In the genomic region with DNA sequence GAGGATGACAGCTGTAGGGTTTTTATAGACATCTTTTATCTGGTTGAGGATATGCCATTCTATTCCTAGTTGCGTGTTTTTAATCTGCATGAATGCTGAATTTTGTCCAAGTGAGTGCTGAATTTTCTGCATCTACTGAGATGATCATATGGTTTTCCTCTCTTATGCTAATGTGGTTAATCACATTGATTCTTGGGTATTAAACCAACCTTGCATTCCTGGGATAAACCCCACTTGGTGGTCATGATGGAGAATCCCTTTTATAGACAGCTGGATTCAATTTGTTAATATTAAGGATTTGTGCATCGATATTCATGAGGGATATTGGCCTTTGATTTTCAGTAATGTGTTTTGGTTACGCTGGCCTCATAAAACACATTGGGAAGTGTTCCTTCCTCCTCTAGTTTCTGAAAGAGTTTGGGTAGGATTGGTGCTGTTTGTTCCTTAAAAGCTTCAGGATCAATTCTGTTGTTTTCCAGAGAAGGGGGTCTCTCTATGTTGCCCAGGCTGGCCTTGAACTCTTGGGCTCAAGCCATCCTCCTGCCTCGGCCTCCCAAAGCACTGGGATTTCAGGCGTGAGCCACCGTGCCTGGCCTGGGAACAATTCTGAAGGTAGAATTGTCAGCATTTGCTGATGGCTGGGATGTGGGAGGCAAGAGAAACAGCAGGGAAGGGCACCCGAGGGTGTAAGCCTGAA, we compare ENCODE assay signal across 20 cellular contexts. TPM values are rescaled to one million over a fixed set of nuclear protein-coding genes. Genes with fewer than 3 reads are reported as not detected.
DNase-seq lines count a peak whose midpoint lies in the region; ATAC-seq and TF ChIP-seq lines count a peak whose summit lies in the region.
"Had no signal": no experiment of that assay in that cellular context is flagged by ENCODE, and none has a peak within 500 bp of the region (broad histone marks: within the 10 kb centered on the region; RNA-seq: fewer than 3 reads in every experiment).

No MANE protein-coding gene starts in this region.

- H3K27me3 Mint-ChIP-seq in IgD-negative memory B cell, result peaks cover 6% of the 10 kb centered on the region
- peaks cover 7 to 13% of the 10 kb centered on the region in 2 donors for H3K27me3 Mint-ChIP-seq in stimulated activated naive B cell treated with anti-CD40 and anti-IgM and Interleukin-4, amounts not matched to agents 10 μg/mL and 1 μg/mL and 100 μg/mL, for 72 hours
- H3K27me3 Mint-ChIP-seq in naive thymus-derived CD8-positive, alpha-beta T cell, result peaks cover 7 to 34% (median 18%) of the 10 kb centered on the region in 5 donors

- in situ Hi-C loops in gastrocnemius medialis (cut with MboI; ENCODE audit: low sequenced_read_pairs in 4 of 4), result no loop called here

- peak overlapping the region; percentile 90 to 92 (median 91) for H3K27ac Mint-ChIP-seq in IgD-negative memory B cell
- H3K27ac Mint-ChIP-seq in stimulated activated naive B cell treated with anti-CD40 and anti-IgM and Interleukin-4, amounts not matched to agents 10 μg/mL and 1 μg/mL and 100 μg/mL, for 72 hours, result peak overlapping the region; percentile 68
- peak overlapping the region in 1 of 10 donors; percentile 6 for H3K27ac Mint-ChIP-seq in naive thymus-derived CD8-positive, alpha-beta T cell
- H3K27ac Mint-ChIP-seq: endodermal cell; mesothelial cell of epicardium; nephron; T-helper 1 cell treated with Interleukin-12 subunit alpha and Interleukin-12 subunit beta and Interleukin-4 antibody, amounts not matched to agents 30 μg/mL and 1 μg/mL, for 36 hours had no signal

- peak overlapping the region in 3 of 4 donors; percentile 36 to 89 (median 89) for H3K4me3 Mint-ChIP-seq in IgD-negative memory B cell
- peak overlapping the region; percentile 20 to 30 for H3K4me3 Mint-ChIP-seq in stimulated activated naive B cell treated with anti-CD40 and anti-IgM and Interleukin-4, amounts not matched to agents 10 μg/mL and 1 μg/mL and 100 μg/mL, for 72 hours
- no peak overlapping the region for H3K4me3 Mint-ChIP-seq in naive thymus-derived CD8-positive, alpha-beta T cell
- H3K4me3 Mint-ChIP-seq: endodermal cell; mesothelial cell of epicardium; T-helper 1 cell treated with Interleukin-12 subunit alpha and Interleukin-12 subunit beta and Interleukin-4 antibody, amounts not matched to agents 30 μg/mL and 1 μg/mL, for 36 hours had no signal

- H3K4me1 ChIP-seq in lower lobe of right lung (peaks cover 11% of the 10 kb centered on the region), gastrocnemius medialis (no peaks in the 10 kb centered on the region)
- H3K4me1 ChIP-seq: Caco-2, psoas muscle had no signal

- no peaks in the 10 kb centered on the region for H3K36me3 Mint-ChIP-seq in IgD-negative memory B cell
- H3K36me3 Mint-ChIP-seq in stimulated activated naive B cell treated with anti-CD40 and anti-IgM and Interleukin-4, amounts not matched to agents 10 μg/mL and 1 μg/mL and 100 μg/mL, for 72 hours, result peaks cover 0 to 5% of the 10 kb centered on the region in 2 donors
- H3K36me3 Mint-ChIP-seq in naive thymus-derived CD8-positive, alpha-beta T cell, result peaks cover 6 to 8% (median 8%) of the 10 kb centered on the region in 3 donors
- H3K36me3 Mint-ChIP-seq: mesothelial cell of epicardium had no signal

- peaks cover 5 to 9% (median 7%) of the 10 kb centered on the region in 3 donors for H3K9me3 Mint-ChIP-seq in IgD-negative memory B cell
- peaks cover 7 to 9% of the 10 kb centered on the region in 2 donors for H3K9me3 Mint-ChIP-seq in stimulated activated naive B cell treated with anti-CD40 and anti-IgM and Interleukin-4, amounts not matched to agents 10 μg/mL and 1 μg/mL and 100 μg/mL, for 72 hours
- peaks cover 4 to 27% (median 9%) of the 10 kb centered on the region in 9 donors for H3K9me3 Mint-ChIP-seq in naive thymus-derived CD8-positive, alpha-beta T cell

- TF ChIP-seq CTCF in lower lobe of right lung (IDR thresholded peaks at IDR 0.05) (no peak), gastrocnemius medialis (IDR thresholded peaks at IDR 0.05 in 4 of 5, conservative IDR thresholded peaks at IDR 0.05 in 1 of 5) (no peak)

- no peak for TF ChIP-seq POLR2A in gastrocnemius medialis (IDR thresholded peaks at IDR 0.05)

- H3K27ac ChIP-seq in lower lobe of right lung, result peak overlapping the region; percentile 46
- no peak overlapping the region for H3K27ac ChIP-seq in gastrocnemius medialis
- H3K27ac ChIP-seq: psoas muscle, SJCRH30, upper lobe of left lung, VCaP had no signal

- H3K27me3 ChIP-seq in lower lobe of right lung (ENCODE audit: low read depth) (peaks cover 35% of the 10 kb centered on the region), gastrocnemius medialis (peaks cover 7 to 14% (median 8%) of the 10 kb centered on the region in 3 donors)
- H3K27me3 ChIP-seq: SJCRH30 had no signal

- ATAC-seq in lower lobe of right lung, result no peak
- no peak for ATAC-seq in stimulated activated naive B cell treated with anti-CD40 and anti-IgM and Interleukin-4, amounts not matched to agents 10 μg/mL and 1 μg/mL and 100 μg/mL, for 72 hours (replicated peaks)
- ATAC-seq in naive thymus-derived CD8-positive, alpha-beta T cell, result no peak
- ATAC-seq in gastrocnemius medialis, result no peak

- H3K4me3 ChIP-seq in lower lobe of right lung, result no peak overlapping the region
- no peak overlapping the region for H3K4me3 ChIP-seq in gastrocnemius medialis
- H3K4me3 ChIP-seq: psoas muscle, upper lobe of left lung had no signal

- POLR2A ChIA-PET in naive thymus-derived CD8-positive, alpha-beta T cell (lab: Charles Lee), result interaction anchor here (0.7 to 3.4 kb wide), 9 partner anchors 7 to 161 kb away, joined by 3 to 12 read pairs (median 4); a partner anchor contains a TSS

- no peaks in the 10 kb centered on the region for H3K36me3 ChIP-seq in lower lobe of right lung
- H3K36me3 ChIP-seq in gastrocnemius medialis, result no peaks in the 10 kb centered on the region
- H3K36me3 ChIP-seq: SJCRH30, upper lobe of left lung had no signal

- DNase-seq in lower lobe of right lung (no peak), gastrocnemius medialis (no peak)
- DNase-seq in stimulated activated naive B cell treated with anti-CD40 and anti-IgM and Interleukin-4, amounts not matched to agents 10 μg/mL and 1 μg/mL and 100 μg/mL, for 72 hours, result no peak
- DNase-seq in naive thymus-derived CD8-positive, alpha-beta T cell, result no peak
- DNase-seq: activated CD8-positive, alpha-beta memory T cell treated with anti-CD3 and anti-CD28 coated beads, Interleukin-2, amount 50 U/mL, for 48 hours; NCI-H1694 treated with DMSO at 0.1 percent for 48 hours; stimulated activated CD4-positive, alpha-beta T cell treated with anti-CD3 and anti-CD28 coated beads, Interleukin-4, amount 100 ng/mL, for 4 hours had no signal

- peaks cover 12 to 29% (median 26%) of the 10 kb centered on the region in 3 donors for H3K4me1 Mint-ChIP-seq in IgD-negative memory B cell
- peaks cover 34 to 49% of the 10 kb centered on the region in 2 donors for H3K4me1 Mint-ChIP-seq in stimulated activated naive B cell treated with anti-CD40 and anti-IgM and Interleukin-4, amounts not matched to agents 10 μg/mL and 1 μg/mL and 100 μg/mL, for 72 hours
- H3K4me1 Mint-ChIP-seq in naive thymus-derived CD8-positive, alpha-beta T cell, result peaks cover 2 to 23% (median 4%) of the 10 kb centered on the region in 4 donors
- H3K4me1 Mint-ChIP-seq: brain, mesothelial cell of epicardium, nephron had no signal

- H3K9me3 ChIP-seq in lower lobe of right lung (no peaks in the 10 kb centered on the region), gastrocnemius medialis (no peaks in the 10 kb centered on the region)
- H3K9me3 ChIP-seq: Caco-2, SJCRH30 had no signal

- intact Hi-C loops in lower lobe of right lung (cut with DNase I), result no loop called here
- intact Hi-C loops in gastrocnemius medialis (cut with DNase I; ENCODE audit: low total_unique reads), result loop anchor here (5.0 kb wide), 1 partner anchor 38 kb away; no protein-coding TSS in a partner anchor

RNA-seq across cellular contexts. Expression of a gene that starts 7.3 kb away (rescaled TPM):
- 14.7 TPM for polyA plus RNA-seq in IgD-negative memory B cell
- total RNA-seq in lower lobe of right lung (not detected), gastrocnemius medialis (not detected)
- 1 to 10 TPM; 1.1 to 1.4 TPM for total RNA-seq in naive thymus-derived CD8-positive, alpha-beta T cell
- 1 to 10 TPM; 2.7 to 9.2 (median 5.1) TPM for polyA plus RNA-seq in naive thymus-derived CD8-positive, alpha-beta T cell
- total RNA-seq: fibroblast of lung, left cardiac atrium, psoas muscle, SJCRH30 had no signal
- polyA plus RNA-seq: fibroblast of lung had no signal

RNA-seq across cellular contexts. Expression of a gene that starts 13.1 kb away (rescaled TPM):
- 308 TPM for polyA plus RNA-seq in IgD-negative memory B cell
- total RNA-seq in lower lobe of right lung (58.2 TPM), gastrocnemius medialis (100 to 1,000 TPM in 1 of 4 donors, 10 to 100 TPM in 3; 70.0 to 109 (median 77.5) TPM)
- 100 to 1,000 TPM in 1 of 2 experiments, 10 to 100 TPM in 1; 99.1 to 102 TPM for total RNA-seq in naive thymus-derived CD8-positive, alpha-beta T cell
- 100 to 1,000 TPM; 187 to 197 (median 196) TPM for polyA plus RNA-seq in naive thymus-derived CD8-positive, alpha-beta T cell

RNA-seq across cellular contexts. Expression of a gene that starts 13.2 kb away (rescaled TPM):
- 20.8 TPM for polyA plus RNA-seq in IgD-negative memory B cell
- total RNA-seq in lower lobe of right lung (52.3 TPM), gastrocnemius medialis (10 to 100 TPM; 18.1 to 27.7 (median 23.2) TPM)
- 100 to 1,000 TPM; 166 to 175 TPM for total RNA-seq in naive thymus-derived CD8-positive, alpha-beta T cell
- polyA plus RNA-seq in naive thymus-derived CD8-positive, alpha-beta T cell, result 10 to 100 TPM; 10.5 to 17.3 (median 11.0) TPM

RNA-seq across cellular contexts. Expression of a gene that starts 33.3 kb away (rescaled TPM):
- polyA plus RNA-seq in IgD-negative memory B cell, result 0.26 TPM
- total RNA-seq in lower lobe of right lung (7.5 TPM), gastrocnemius medialis (under 1 TPM in 1 of 4 donors, not detected in 3; 0.11 TPM)
- under 1 TPM; 0.14 to 0.23 TPM for total RNA-seq in naive thymus-derived CD8-positive, alpha-beta T cell
- polyA plus RNA-seq in naive thymus-derived CD8-positive, alpha-beta T cell, result under 1 TPM in 1 of 3 donors, not detected in 2; 0.15 TPM
- total RNA-seq: Caco-2, endodermal cell, fibroblast of lung, mesothelial cell of epicardium had no signal
- polyA plus RNA-seq: fibroblast of lung had no signal

RNA-seq across cellular contexts. Expression of a gene that starts 44.8 kb away (rescaled TPM):
- not detected for polyA plus RNA-seq in IgD-negative memory B cell
- total RNA-seq in lower lobe of right lung, result not detected
- total RNA-seq in naive thymus-derived CD8-positive, alpha-beta T cell, result not detected
- not detected for polyA plus RNA-seq in naive thymus-derived CD8-positive, alpha-beta T cell
- not detected for total RNA-seq in gastrocnemius medialis
- total RNA-seq: fibroblast of lung, left cardiac atrium had no signal
- polyA plus RNA-seq: fibroblast of lung, psoas muscle had no signal

Comparison
In these comparisons a context has a peak if more than half of its experiments do, and no peak if none do; other contexts are left out.
1. H3K4me3 Mint-ChIP-seq: peak in IgD-negative memory B cell (3 of 4) and stimulated activated naive B cell treated with anti-CD40 and anti-IgM and Interleukin-4, amounts not matched to agents 10 μg/mL and 1 μg/mL and 100 μg/mL, for 72 hours (2 of 2); none in naive thymus-derived CD8-positive, alpha-beta T cell (0 of 10).